ENCODE assay signal across 2 cellular contexts in the genomic region with DNA sequence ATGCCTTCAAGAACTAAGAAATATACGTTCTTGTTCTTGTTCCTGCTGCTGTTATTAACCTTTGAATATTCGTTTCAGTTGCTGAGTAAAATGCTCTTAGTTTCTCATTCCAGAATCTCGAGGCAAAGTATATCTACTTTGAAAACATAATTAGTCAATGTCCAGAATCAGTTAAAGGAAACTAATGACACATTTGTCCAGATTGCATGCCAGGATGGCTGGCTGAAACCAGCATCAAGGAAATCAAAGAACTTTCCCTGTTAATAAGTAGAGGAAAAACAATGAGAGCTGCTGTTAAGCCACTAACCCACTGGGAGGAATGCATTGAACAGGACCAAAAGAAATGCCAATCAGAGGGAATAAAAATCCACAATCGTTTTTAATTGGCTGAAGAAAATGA.
TF ChIP-seq lines count a peak whose summit lies in the region.

No MANE protein-coding gene starts in this region.

TF ChIP-seq in SK-N-SH, 30 proteins besides CTCF, POLR2A, EP300 and RAD21 (continued from another document):
- TF ChIP-seq, protein P1, sequence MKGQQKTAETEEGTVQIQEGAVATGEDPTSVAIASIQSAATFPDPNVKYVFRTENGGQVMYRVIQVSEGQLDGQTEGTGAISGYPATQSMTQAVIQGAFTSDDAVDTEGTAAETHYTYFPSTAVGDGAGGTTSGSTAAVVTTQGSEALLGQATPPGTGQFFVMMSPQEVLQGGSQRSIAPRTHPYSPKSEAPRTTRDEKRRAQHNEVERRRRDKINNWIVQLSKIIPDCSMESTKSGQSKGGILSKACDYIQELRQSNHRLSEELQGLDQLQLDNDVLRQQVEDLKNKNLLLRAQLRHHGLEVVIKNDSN (IDR thresholded peaks at IDR 0.05; ENCODE audit: borderline replicate concordance, low read depth) = no peak
- TF ChIP-seq, protein P2, sequence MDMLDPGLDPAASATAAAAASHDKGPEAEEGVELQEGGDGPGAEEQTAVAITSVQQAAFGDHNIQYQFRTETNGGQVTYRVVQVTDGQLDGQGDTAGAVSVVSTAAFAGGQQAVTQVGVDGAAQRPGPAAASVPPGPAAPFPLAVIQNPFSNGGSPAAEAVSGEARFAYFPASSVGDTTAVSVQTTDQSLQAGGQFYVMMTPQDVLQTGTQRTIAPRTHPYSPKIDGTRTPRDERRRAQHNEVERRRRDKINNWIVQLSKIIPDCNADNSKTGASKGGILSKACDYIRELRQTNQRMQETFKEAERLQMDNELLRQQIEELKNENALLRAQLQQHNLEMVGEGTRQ (IDR thresholded peaks at IDR 0.05; ENCODE audit: borderline replicate concordance, low read depth, low read length) = no peak
- TF ChIP-seq NFIC (IDR thresholded peaks at IDR 0.05; ENCODE audit: borderline replicate concordance) (no peak), SMC3 (IDR thresholded peaks at IDR 0.05; ENCODE audit: low read depth, low read length) (no peak), POLR2AphosphoS5 (IDR thresholded peaks at IDR 0.05; ENCODE audit: low read depth, low read length) (no peak), ELF1 (IDR thresholded peaks at IDR 0.05) (no peak), NRF1 (IDR thresholded peaks at IDR 0.05; ENCODE audit: low read depth, low read length) (no peak), RXRA (IDR thresholded peaks at IDR 0.05; ENCODE audit: borderline replicate concordance, low read depth) (no peak), RCOR1 (IDR thresholded peaks at IDR 0.05; ENCODE audit: low read length) (no peak), JUND (IDR thresholded peaks at IDR 0.05) (no peak)
- TF ChIP-seq, protein P3, sequence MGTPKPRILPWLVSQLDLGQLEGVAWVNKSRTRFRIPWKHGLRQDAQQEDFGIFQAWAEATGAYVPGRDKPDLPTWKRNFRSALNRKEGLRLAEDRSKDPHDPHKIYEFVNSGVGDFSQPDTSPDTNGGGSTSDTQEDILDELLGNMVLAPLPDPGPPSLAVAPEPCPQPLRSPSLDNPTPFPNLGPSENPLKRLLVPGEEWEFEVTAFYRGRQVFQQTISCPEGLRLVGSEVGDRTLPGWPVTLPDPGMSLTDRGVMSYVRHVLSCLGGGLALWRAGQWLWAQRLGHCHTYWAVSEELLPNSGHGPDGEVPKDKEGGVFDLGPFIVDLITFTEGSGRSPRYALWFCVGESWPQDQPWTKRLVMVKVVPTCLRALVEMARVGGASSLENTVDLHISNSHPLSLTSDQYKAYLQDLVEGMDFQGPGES (IDR thresholded peaks at IDR 0.05; ENCODE audit: low read depth, low read length) = no peak
- TF ChIP-seq, protein P4, sequence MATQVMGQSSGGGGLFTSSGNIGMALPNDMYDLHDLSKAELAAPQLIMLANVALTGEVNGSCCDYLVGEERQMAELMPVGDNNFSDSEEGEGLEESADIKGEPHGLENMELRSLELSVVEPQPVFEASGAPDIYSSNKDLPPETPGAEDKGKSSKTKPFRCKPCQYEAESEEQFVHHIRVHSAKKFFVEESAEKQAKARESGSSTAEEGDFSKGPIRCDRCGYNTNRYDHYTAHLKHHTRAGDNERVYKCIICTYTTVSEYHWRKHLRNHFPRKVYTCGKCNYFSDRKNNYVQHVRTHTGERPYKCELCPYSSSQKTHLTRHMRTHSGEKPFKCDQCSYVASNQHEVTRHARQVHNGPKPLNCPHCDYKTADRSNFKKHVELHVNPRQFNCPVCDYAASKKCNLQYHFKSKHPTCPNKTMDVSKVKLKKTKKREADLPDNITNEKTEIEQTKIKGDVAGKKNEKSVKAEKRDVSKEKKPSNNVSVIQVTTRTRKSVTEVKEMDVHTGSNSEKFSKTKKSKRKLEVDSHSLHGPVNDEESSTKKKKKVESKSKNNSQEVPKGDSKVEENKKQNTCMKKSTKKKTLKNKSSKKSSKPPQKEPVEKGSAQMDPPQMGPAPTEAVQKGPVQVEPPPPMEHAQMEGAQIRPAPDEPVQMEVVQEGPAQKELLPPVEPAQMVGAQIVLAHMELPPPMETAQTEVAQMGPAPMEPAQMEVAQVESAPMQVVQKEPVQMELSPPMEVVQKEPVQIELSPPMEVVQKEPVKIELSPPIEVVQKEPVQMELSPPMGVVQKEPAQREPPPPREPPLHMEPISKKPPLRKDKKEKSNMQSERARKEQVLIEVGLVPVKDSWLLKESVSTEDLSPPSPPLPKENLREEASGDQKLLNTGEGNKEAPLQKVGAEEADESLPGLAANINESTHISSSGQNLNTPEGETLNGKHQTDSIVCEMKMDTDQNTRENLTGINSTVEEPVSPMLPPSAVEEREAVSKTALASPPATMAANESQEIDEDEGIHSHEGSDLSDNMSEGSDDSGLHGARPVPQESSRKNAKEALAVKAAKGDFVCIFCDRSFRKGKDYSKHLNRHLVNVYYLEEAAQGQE (IDR thresholded peaks at IDR 0.05; ENCODE audit: low read depth, low read length) = no peak
- TF ChIP-seq, protein P5, sequence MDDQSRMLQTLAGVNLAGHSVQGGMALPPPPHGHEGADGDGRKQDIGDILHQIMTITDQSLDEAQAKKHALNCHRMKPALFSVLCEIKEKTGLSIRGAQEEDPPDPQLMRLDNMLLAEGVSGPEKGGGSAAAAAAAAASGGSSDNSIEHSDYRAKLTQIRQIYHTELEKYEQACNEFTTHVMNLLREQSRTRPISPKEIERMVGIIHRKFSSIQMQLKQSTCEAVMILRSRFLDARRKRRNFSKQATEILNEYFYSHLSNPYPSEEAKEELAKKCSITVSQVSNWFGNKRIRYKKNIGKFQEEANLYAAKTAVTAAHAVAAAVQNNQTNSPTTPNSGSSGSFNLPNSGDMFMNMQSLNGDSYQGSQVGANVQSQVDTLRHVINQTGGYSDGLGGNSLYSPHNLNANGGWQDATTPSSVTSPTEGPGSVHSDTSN (IDR thresholded peaks at IDR 0.05) = no peak
- TF ChIP-seq, protein P6, sequence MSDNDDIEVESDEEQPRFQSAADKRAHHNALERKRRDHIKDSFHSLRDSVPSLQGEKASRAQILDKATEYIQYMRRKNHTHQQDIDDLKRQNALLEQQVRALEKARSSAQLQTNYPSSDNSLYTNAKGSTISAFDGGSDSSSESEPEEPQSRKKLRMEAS (IDR thresholded peaks at IDR 0.05; ENCODE audit: low read depth) = no peak

TF ChIP-seq in SK-N-SH treated with all-trans-retinoic acid at 6 μM for 48 hours, 23 proteins besides CTCF, POLR2A, EP300 and RAD21 (continued from another document):
- TF ChIP-seq, protein P7, sequence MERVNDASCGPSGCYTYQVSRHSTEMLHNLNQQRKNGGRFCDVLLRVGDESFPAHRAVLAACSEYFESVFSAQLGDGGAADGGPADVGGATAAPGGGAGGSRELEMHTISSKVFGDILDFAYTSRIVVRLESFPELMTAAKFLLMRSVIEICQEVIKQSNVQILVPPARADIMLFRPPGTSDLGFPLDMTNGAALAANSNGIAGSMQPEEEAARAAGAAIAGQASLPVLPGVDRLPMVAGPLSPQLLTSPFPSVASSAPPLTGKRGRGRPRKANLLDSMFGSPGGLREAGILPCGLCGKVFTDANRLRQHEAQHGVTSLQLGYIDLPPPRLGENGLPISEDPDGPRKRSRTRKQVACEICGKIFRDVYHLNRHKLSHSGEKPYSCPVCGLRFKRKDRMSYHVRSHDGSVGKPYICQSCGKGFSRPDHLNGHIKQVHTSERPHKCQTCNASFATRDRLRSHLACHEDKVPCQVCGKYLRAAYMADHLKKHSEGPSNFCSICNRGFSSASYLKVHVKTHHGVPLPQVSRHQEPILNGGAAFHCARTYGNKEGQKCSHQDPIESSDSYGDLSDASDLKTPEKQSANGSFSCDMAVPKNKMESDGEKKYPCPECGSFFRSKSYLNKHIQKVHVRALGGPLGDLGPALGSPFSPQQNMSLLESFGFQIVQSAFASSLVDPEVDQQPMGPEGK (CRISPR knock-in tag; IDR thresholded peaks at IDR 0.05; ENCODE audit: borderline replicate concordance) = no peak
- no peak for TF ChIP-seq ZC3H10 (CRISPR knock-in tag; IDR thresholded peaks at IDR 0.05)
